In the genomic region with DNA sequence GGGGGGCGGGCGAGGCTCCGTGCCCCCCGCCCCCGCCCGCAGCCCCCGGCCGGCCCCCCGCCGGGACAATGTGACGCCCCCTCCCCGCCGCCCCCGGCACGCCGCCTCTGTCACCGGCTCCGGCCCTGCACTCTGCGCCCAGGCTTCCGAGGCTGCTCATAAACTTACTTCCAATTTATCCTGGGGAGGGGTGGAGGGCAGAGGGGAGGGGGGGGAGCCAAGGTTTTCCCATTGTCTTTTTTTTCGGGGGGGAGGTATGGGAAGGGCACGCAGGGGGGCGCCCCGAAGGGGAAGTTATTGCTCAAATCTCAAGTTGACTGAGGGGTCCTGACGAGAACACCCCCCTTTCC, we compare ENCODE assay signal across 8 cellular contexts. TPM values are rescaled to one million over a fixed set of nuclear protein-coding genes. Genes with fewer than 3 reads are reported as not detected.
DNase-seq lines count a peak whose midpoint lies in the region; ATAC-seq and TF ChIP-seq lines count a peak whose summit lies in the region.

No MANE protein-coding gene starts in this region.

- no peaks in the 10 kb centered on the region for H3K79me1 ChIP-seq in mesendoderm (ENCODE audit: low read length)

- H3K36me3 Mint-ChIP-seq in type B pancreatic cell: no peaks in the 10 kb centered on the region

- H3K4me2 ChIP-seq in PC-9: peak overlapping the region; percentile 95
- H3K4me2 ChIP-seq in mesendoderm (ENCODE audit: low read length): no peak overlapping the region

- H4K5ac ChIP-seq in mesendoderm (ENCODE audit: low read length): no peak overlapping the region

- DNase-seq in PC-9 (no peak), cerebellum (ENCODE audit: low spot score) (peak; percentile 15), mesendoderm (no peak), type B pancreatic cell (ENCODE audit: extremely low spot score, unreplicated experiment) (no peak), NCI-H187 treated with DMSO at 0.1 percent for 48 hours (lab: John Stamatoyannopoulos, UW) (no peak)

- H4K8ac ChIP-seq in mesendoderm (ENCODE audit: low read depth, low read length): peak overlapping the region; percentile 30

- peak overlapping the region; percentile 91 for H3K56ac ChIP-seq in mesendoderm (ENCODE audit: low read length)

- BruUV-seq in PC-9 (replicated peaks; lab: Mats Ljungman, UMichigan): no TSS peak

- H3K36me3 ChIP-seq in PC-9 (ENCODE audit: low read depth): 0 out of 2 replicates have a peak, but pooled peaks cover 3% of the 10 kb centered on the region
- no peaks in the 10 kb centered on the region for H3K36me3 ChIP-seq in mesendoderm (ENCODE audit: control insufficient read depth, insufficient read depth, low read length)

- peak overlapping the region; percentile 100 for H2BK15ac ChIP-seq in mesendoderm (replicated peaks; ENCODE audit: low read depth)

- TF ChIP-seq CTCF in PC-9 (conservative IDR thresholded peaks at IDR 0.05) (no peak), type B pancreatic cell (conservative IDR thresholded peaks at IDR 0.05) (no peak)

- H3K27ac ChIP-seq in PC-9: peak overlapping the region; percentile 60; the same call in 1 of the 2 replicates
- peak overlapping the region; percentile 99 for H3K27ac ChIP-seq in mesendoderm (ENCODE audit: low read depth, low read length)

- intact Hi-C loops in PC-9 (cut with micrococcal nuclease; ENCODE audit: unreplicated experiment): loop anchor here (5.0 to 10.0 kb wide), 3 partner anchors 113 to 597 kb away; partner anchors contain the start of genes DGKZ and F2

- ATAC-seq in HG03135 (IDR thresholded peaks at IDR 0.05; ENCODE audit: unreplicated experiment) (no peak), HG03571 (IDR thresholded peaks at IDR 0.05; ENCODE audit: unreplicated experiment) (no peak)

- no peak overlapping the region for H3K23ac ChIP-seq in mesendoderm (ENCODE audit: low read length)

- POLR2A ChIA-PET in PC-9 (lab: Charles Lee; ENCODE audit: unreplicated experiment): interaction anchor here (0.6 to 0.7 kb wide), 3 partner anchors 7 to 167 kb away, joined by 3 to 10 read pairs (median 4); no protein-coding TSS in a partner anchor

- 0 out of 2 replicates have a peak, but pooled peaks cover 8% of the 10 kb centered on the region for H4K20me1 ChIP-seq in PC-9 (ENCODE audit: insufficient read depth)

- H3K4me3 ChIP-seq in GM08714 (ENCODE audit: low read length) (peak overlapping the region; percentile 83), PC-9 (peak overlapping the region; percentile 74), mesendoderm (ENCODE audit: low read length) (peak overlapping the region; percentile 11)

- H3K9ac ChIP-seq in mesendoderm (ENCODE audit: low read length): no peak overlapping the region

- no CpG with 5 or more reads among the region's 25 CpGs for WGBS in mesendoderm (ENCODE audit: extremely low coverage, insufficient coverage, low lambda C conversion rate)

- H3K27ac Mint-ChIP-seq in type B pancreatic cell: peak overlapping the region; percentile 97

- CTCF ChIA-PET in PC-9 (lab: Charles Lee): interaction anchor here (0.7 to 0.9 kb wide), 3 partner anchors 29 to 123 kb away, joined by 3 to 20 read pairs (median 4); no protein-coding TSS in a partner anchor

- H3K4me3 Mint-ChIP-seq in type B pancreatic cell: peak overlapping the region; percentile 96

- H3K4me1 ChIP-seq in PC-9 (replicated peaks; ENCODE audit: insufficient read depth): peaks cover 38% of the 10 kb centered on the region
- H3K4me1 ChIP-seq in mesendoderm (ENCODE audit: control insufficient read depth, low read depth, low read length): no peaks in the 10 kb centered on the region

- H3K27me3 ChIP-seq in PC-9 (ENCODE audit: insufficient read depth, low read depth): no peaks in the 10 kb centered on the region
- H3K27me3 ChIP-seq in mesendoderm (ENCODE audit: insufficient read depth, low read length, poor library complexity): no peaks in the 10 kb centered on the region

- H3K4ac ChIP-seq in mesendoderm (ENCODE audit: low read depth, low read length): peak overlapping the region; percentile 97

- H3K9me3 Mint-ChIP-seq in type B pancreatic cell: no peaks in the 10 kb centered on the region

- no peak overlapping the region for H2AK5ac ChIP-seq in mesendoderm (ENCODE audit: low read length)

- H3K4me1 Mint-ChIP-seq in type B pancreatic cell (ENCODE audit: unreplicated experiment): peaks cover 37% of the 10 kb centered on the region

- peak overlapping the region; percentile 80 for H2AFZ ChIP-seq in PC-9

- no peak overlapping the region for H2BK5ac ChIP-seq in mesendoderm (ENCODE audit: low read length)

- H2BK120ac ChIP-seq in mesendoderm (ENCODE audit: low read depth, low read length): peak overlapping the region; percentile 92

- H3F3A ChIP-seq in PC-9 (ENCODE audit: insufficient read depth, low read depth): peaks cover 25% of the 10 kb centered on the region

- peak overlapping the region; percentile 91 for H3K18ac ChIP-seq in mesendoderm (ENCODE audit: low read length)

- H3K9me2 ChIP-seq in PC-9 (ENCODE audit: insufficient read depth): no peaks in the 10 kb centered on the region

- H3K79me2 ChIP-seq in PC-9 (ENCODE audit: low read depth) (peaks cover 46% of the 10 kb centered on the region), mesendoderm (ENCODE audit: control insufficient read depth, insufficient read depth, low read length) (no peaks in the 10 kb centered on the region)

- H3K27me3 Mint-ChIP-seq in type B pancreatic cell: no peaks in the 10 kb centered on the region

- H3K9me3 ChIP-seq in PC-9 (ENCODE audit: insufficient read depth, low read depth): no peaks in the 10 kb centered on the region

RNA-seq across cellular contexts. Expression of gene PHF21A, which starts 0.9 kb away (rescaled TPM):
- total RNA-seq in PC-9 (2021): 45.6 and 54.3 TPM in 2 replicates
- total RNA-seq in cerebellum: 29.4 TPM
- 13.0 TPM for polyA plus RNA-seq in mesendoderm (2013, experiment 1 of 2)
- polyA plus RNA-seq in mesendoderm (2013, experiment 2 of 2): 14.0 TPM
- 62.4 TPM in 2 replicates for total RNA-seq in type B pancreatic cell (ENCODE audit: low replicate concordance)

Comparison
In these comparisons a context has a peak if more than half of its experiments do, and no peak if none do; other contexts are left out.
1. H3K4me3 ChIP-seq: peak in every context shown above with its lines; median percentile 83 in GM08714; 74 in PC-9; 11 in mesendoderm.